8 cellular contexts compared by ENCODE assay signal in genomic region chr1:171188388-171189266, GRCh38. TPM values are rescaled to one million over a fixed set of nuclear protein-coding genes. Genes with fewer than 3 reads are reported as not detected.
DNase-seq lines count a peak whose midpoint lies in the region; ATAC-seq and TF ChIP-seq lines count a peak whose summit lies in the region.

No MANE protein-coding gene starts in this region.

- H3K4me1 Mint-ChIP-seq in activated B cell treated with CpG ODN at 0.5 μM for 24 hours: no peaks in the 10 kb centered on the region

- ATAC-seq in activated B cell treated with CpG ODN at 0.5 μM for 24 hours (ENCODE audit: low read depth) (no peak), esophagus mucosa (peak; percentile 83)

- H3F3A ChIP-seq in neural cell (ENCODE audit: insufficient read depth, low read length, poor library complexity, severe bottlenecking): no peaks in the 10 kb centered on the region

- POLR2A ChIA-PET in HEK293T (lab: Yijun Ruan, JAX): no interaction called here
- POLR2A ChIA-PET in activated B cell treated with CpG ODN at 0.5 μM for 24 hours (lab: Charles Lee): no interaction called here

- H3K9me3 ChIP-seq in neural cell (ENCODE audit: low read length) (no peaks in the 10 kb centered on the region), vagina (no peaks in the 10 kb centered on the region)

- CTCF ChIA-PET in HEK293T (lab: Yijun Ruan, JAX): interaction anchor here (0.7 to 1.2 kb wide), 3 partner anchors 17 to 341 kb away, joined by 3 to 4 read pairs (median 3); no protein-coding TSS in a partner anchor
- CTCF ChIA-PET in activated B cell treated with CpG ODN at 0.5 μM for 24 hours (lab: Charles Lee): interaction anchor here (1.2 kb wide), 1 partner anchor 125 kb away, joined by 5 read pairs; the partner anchor contains the start of gene FMO4

- no peak overlapping the region for H3K4me2 ChIP-seq in neural cell (ENCODE audit: low read length)

- no peak for TF ChIP-seq RAD21 in neural cell (conservative IDR thresholded peaks at IDR 0.05)

- no peaks in the 10 kb centered on the region for H3K4me1 ChIP-seq in vagina

- no peaks in the 10 kb centered on the region for H3K9me3 Mint-ChIP-seq in activated B cell treated with CpG ODN at 0.5 μM for 24 hours

- peak; percentile 30 for TF ChIP-seq CTCF in activated B cell treated with CpG ODN at 0.5 μM for 24 hours (IDR thresholded peaks at IDR 0.05)
- TF ChIP-seq CTCF in neural cell (IDR thresholded peaks at IDR 0.05; ENCODE audit: poor library complexity, severe bottlenecking): peak; percentile 17
- peak; percentile 32 to 73 (median 73) for TF ChIP-seq CTCF in vagina (IDR thresholded peaks at IDR 0.05)

- no peak for TF ChIP-seq EP300 in neural cell (conservative IDR thresholded peaks at IDR 0.05; ENCODE audit: poor library complexity, severe bottlenecking)

- H3K27ac Mint-ChIP-seq in activated B cell treated with CpG ODN at 0.5 μM for 24 hours: no peak overlapping the region

- H3K4me3 Mint-ChIP-seq in activated B cell treated with CpG ODN at 0.5 μM for 24 hours: no peak overlapping the region

- no peak overlapping the region for H3K27ac ChIP-seq in neural cell (ENCODE audit: low read length)
- H3K27ac ChIP-seq in vagina: no peak overlapping the region

- H3K27me3 ChIP-seq in neural cell (ENCODE audit: insufficient read depth, low read depth, low read length): no peaks in the 10 kb centered on the region
- H3K27me3 ChIP-seq in vagina: no peaks in the 10 kb centered on the region

- H4K20me1 ChIP-seq in neural cell (ENCODE audit: insufficient read depth): no peaks in the 10 kb centered on the region

- intact Hi-C loops in activated B cell treated with CpG ODN at 0.5 μM for 24 hours (cut with micrococcal nuclease) (loop anchor here (1.0 to 5.0 kb wide), 2 partner anchors 125 to 1261 kb away; no protein-coding TSS in a partner anchor), vagina (cut with DNase I) (no loop called here)

- no peaks in the 10 kb centered on the region for H3K79me2 ChIP-seq in neural cell (replicated peaks; ENCODE audit: insufficient read depth, low read length)

- H3K36me3 ChIP-seq in neural cell (ENCODE audit: insufficient read depth, low read length) (no peaks in the 10 kb centered on the region), vagina (no peaks in the 10 kb centered on the region)

- no peaks in the 10 kb centered on the region for H3K9me2 ChIP-seq in neural cell (ENCODE audit: insufficient read depth, low read length)

- H3K4me3 ChIP-seq in neural cell (ENCODE audit: low read length) (no peak overlapping the region), vagina (no peak overlapping the region)

- H2AFZ ChIP-seq in neural cell (ENCODE audit: low read depth, low read length): no peak overlapping the region

- peaks cover 7% of the 10 kb centered on the region for H3K27me3 Mint-ChIP-seq in activated B cell treated with CpG ODN at 0.5 μM for 24 hours

- TF ChIP-seq POLR2A in vagina (IDR thresholded peaks at IDR 0.05): no peak

- no peaks in the 10 kb centered on the region for H3K36me3 Mint-ChIP-seq in activated B cell treated with CpG ODN at 0.5 μM for 24 hours (ENCODE audit: low read depth)

- DNase-seq in activated effector memory CD4-positive, alpha-beta T cell treated with anti-CD3 and anti-CD28 coated beads, Interleukin-2, amount 50 U/mL, for 16 hours: peak; percentile 67
- no peak for DNase-seq in activated effector memory CD4-positive, alpha-beta T cell treated with Interleukin-2 at 50 U/mL for 16 hours
- DNase-seq in HEK293T (ENCODE audit: extremely low spot score): peak; percentile 77
- DNase-seq in NCI-H187 (lab: John Stamatoyannopoulos, UW): peak; percentile 66 to 73
- DNase-seq in activated B cell treated with CpG ODN at 0.5 μM for 24 hours: no peak
- DNase-seq in vagina (ENCODE audit: extremely low spot score in 2 of 2): no peak

- H3K9ac ChIP-seq in neural cell (ENCODE audit: low read length): no peak overlapping the region

TF ChIP-seq in HEK293T, 16 proteins besides CTCF, POLR2A, EP300 and RAD21:
- TF ChIP-seq CTBP1 (IDR thresholded peaks at IDR 0.05; ENCODE audit: borderline replicate concordance): no peak
- no peak for TF ChIP-seq NFRKB (IDR thresholded peaks at IDR 0.05)
- no peak for TF ChIP-seq SP1 (IDR thresholded peaks at IDR 0.05)
- no peak for TF ChIP-seq PKNOX1 (IDR thresholded peaks at IDR 0.05)
- no peak for TF ChIP-seq LEF1 (IDR thresholded peaks at IDR 0.05; ENCODE audit: borderline replicate concordance)
- TF ChIP-seq TARDBP (IDR thresholded peaks at IDR 0.05): no peak
- no peak for TF ChIP-seq FOXK2 (IDR thresholded peaks at IDR 0.05)
- no peak for TF ChIP-seq SUZ12 (IDR thresholded peaks at IDR 0.05)
- TF ChIP-seq ZNF384 (IDR thresholded peaks at IDR 0.05): no peak
- TF ChIP-seq ELF4 (IDR thresholded peaks at IDR 0.05): no peak
- TF ChIP-seq FOXA1 (IDR thresholded peaks at IDR 0.05): no peak
- TF ChIP-seq BHLHE40 (IDR thresholded peaks at IDR 0.05; ENCODE audit: borderline replicate concordance): no peak
- TF ChIP-seq ARNT (IDR thresholded peaks at IDR 0.05): no peak

TF ChIP-seq in neural cell, 6 proteins besides CTCF, POLR2A, EP300 and RAD21:
- TF ChIP-seq MXI1 (conservative IDR thresholded peaks at IDR 0.05; ENCODE audit: poor library complexity, severe bottlenecking) (no peak), SMC3 (conservative IDR thresholded peaks at IDR 0.05; ENCODE audit: poor library complexity) (no peak), POLR2AphosphoS5 (IDR thresholded peaks at IDR 0.05) (no peak), REST (IDR thresholded peaks at IDR 0.05; ENCODE audit: borderline replicate concordance) (no peak), EZH2 (IDR thresholded peaks at IDR 0.05; ENCODE audit: borderline replicate concordance, insufficient read depth, low read length, poor library complexity, severe bottlenecking) (no peak), TAF1 (IDR thresholded peaks at IDR 0.05; ENCODE audit: low read depth) (no peak)

RNA-seq across cellular contexts. Expression of gene FMO2, which starts 3.5 kb away (rescaled TPM):
- not detected in 2 replicates for total RNA-seq in activated B cell treated with CpG ODN at 0.5 μM for 24 hours
- 113 TPM for total RNA-seq in esophagus mucosa
- not detected in 2 replicates for polyA plus RNA-seq in neural cell
- not detected in 2 replicates for polyA minus RNA-seq in neural cell
- 14.0 TPM for total RNA-seq in vagina

RNA-seq across cellular contexts. Expression of gene FMO1, which starts 59.7 kb away (rescaled TPM):
- 0.12 and 1.1 TPM in 2 replicates for total RNA-seq in activated B cell treated with CpG ODN at 0.5 μM for 24 hours
- total RNA-seq in esophagus mucosa: 1.8 TPM
- not detected in 2 replicates for polyA plus RNA-seq in neural cell
- polyA minus RNA-seq in neural cell: not detected in 2 replicates
- total RNA-seq in vagina: 6.4 TPM

Comparison
In these comparisons a context has a peak if more than half of its experiments do, and no peak if none do; other contexts are left out.
1. DNase-seq: peak in activated effector memory CD4-positive, alpha-beta T cell treated with anti-CD3 and anti-CD28 coated beads, Interleukin-2, amount 50 U/mL, for 16 hours (single experiment), HEK293T (single experiment) and NCI-H187 (2 of 2); none in activated effector memory CD4-positive, alpha-beta T cell treated with Interleukin-2 at 50 U/mL for 16 hours (single experiment), activated B cell treated with CpG ODN at 0.5 μM for 24 hours (single experiment) and vagina (0 of 2).
2. CTCF ChIP-seq: peak in every context shown above with its lines; median percentile 73 in vagina; 30 in activated B cell treated with CpG ODN at 0.5 μM for 24 hours; 17 in neural cell.
3. RNA of gene FMO2, which starts 3.5 kb away (total RNA-seq): 113 TPM in esophagus mucosa (single experiment) and 14.0 TPM in vagina (single experiment); not detected in activated B cell treated with CpG ODN at 0.5 μM for 24 hours; every median in the first group is over 10 times any median in the second.